ENCODE assay signal across 1 cellular context in genomic region chr11:68928481-68928880, GRCh38.
TF ChIP-seq lines count a peak whose summit lies in the region.

No MANE protein-coding gene starts in this region.

TF ChIP-seq in IMR-90, 13 proteins besides CTCF, POLR2A, EP300 and RAD21:
- TF ChIP-seq RFX5 (IDR thresholded peaks at IDR 0.05; ENCODE audit: low read depth, low read length) (no peak), NFE2L2 (IDR thresholded peaks at IDR 0.05; ENCODE audit: low read depth, low read length) (no peak), CEBPB (IDR thresholded peaks at IDR 0.05; ENCODE audit: low read depth, low read length) (peak; percentile 29; the same call in 1 of the 2 replicates)
